Comparison of ENCODE assay signal across 8 cellular contexts in the genomic region with DNA sequence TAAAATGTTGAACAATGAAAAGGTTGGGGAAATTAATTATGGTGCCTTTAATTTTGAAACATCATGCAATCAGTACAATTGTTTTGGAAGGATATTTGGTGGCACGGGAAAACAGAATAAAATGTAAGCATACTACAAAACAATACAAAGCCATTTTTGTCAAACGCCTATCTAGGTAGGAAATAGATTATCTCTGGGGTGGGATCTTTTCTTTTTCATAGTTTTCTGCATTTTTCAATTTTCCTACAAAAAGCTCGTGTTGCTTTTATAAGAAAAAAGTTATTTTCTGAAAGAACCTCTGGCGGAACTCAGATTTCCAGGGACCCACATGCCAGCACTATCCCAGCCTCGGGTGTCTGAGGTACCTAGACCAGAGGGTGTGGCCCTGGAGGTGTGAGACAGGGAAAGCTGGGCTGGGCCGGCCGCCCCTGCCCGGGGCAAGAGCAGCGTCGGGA. TPM values are rescaled to one million over a fixed set of nuclear protein-coding genes. Genes with fewer than 3 reads are reported as not detected.
DNase-seq lines count a peak whose midpoint lies in the region; ATAC-seq, FAIRE-seq and TF ChIP-seq lines count a peak whose summit lies in the region.

No MANE protein-coding gene starts in this region.

- peak overlapping the region; percentile 57; the same call in 1 of the 2 replicates for H3K4me3 ChIP-seq in iPS DF 6.9 (ENCODE audit: low read length)
- peak overlapping the region; percentile 56 to 57 for H3K4me3 ChIP-seq in small intestine (ENCODE audit: low read depth in 1 of 2, low read length in 2 of 2)

- H3K36me3 Mint-ChIP-seq in activated CD4-positive, alpha-beta memory T cell treated with anti-CD3 and anti-CD28 coated beads, Interleukin-2, amount 10 ng/mL, durations not matched to agents 7 days and 5 days (ENCODE audit: low read depth) = peaks cover 6% of the 10 kb centered on the region

- peaks cover 30% of the 10 kb centered on the region for H3K4me1 Mint-ChIP-seq in activated CD4-positive, alpha-beta memory T cell treated with anti-CD3 and anti-CD28 coated beads, Interleukin-2, amount 10 ng/mL, durations not matched to agents 7 days and 5 days

- ATAC-seq in HG02885 (IDR thresholded peaks at IDR 0.05; ENCODE audit: poor library complexity, unreplicated experiment) = no peak
- no peak for ATAC-seq in HG03097 (IDR thresholded peaks at IDR 0.05; ENCODE audit: low FRiP score, unreplicated experiment)

- H3K27ac ChIP-seq in iPS DF 6.9 (ENCODE audit: low read length) (no peak overlapping the region), small intestine (ENCODE audit: low read depth in 1 of 2, low read length in 1 of 2) (peak overlapping the region; percentile 56 to 70)

- no peaks in the 10 kb centered on the region for H3K9me3 Mint-ChIP-seq in activated CD4-positive, alpha-beta memory T cell treated with anti-CD3 and anti-CD28 coated beads, Interleukin-2, amount 10 ng/mL, durations not matched to agents 7 days and 5 days

- no peak for DNase-seq in HEK293T (ENCODE audit: extremely low spot score)
- DNase-seq in activated CD4-positive, alpha-beta memory T cell treated with anti-CD3 and anti-CD28 coated beads, Interleukin-2, amount 10 ng/mL, durations not matched to agents 7 days and 5 days = no peak
- DNase-seq in iPS DF 6.9 (ENCODE audit: low read depth, low spot score) = no peak
- DNase-seq in small intestine = no peak
- DNase-seq in middle frontal gyrus (ENCODE audit: extremely low spot score, low spot score) = no peak
- no peak for DNase-seq in activated gamma-delta T cell (lab: John Stamatoyannopoulos, UW)

- peak overlapping the region; percentile 89 for H3K4me3 Mint-ChIP-seq in activated CD4-positive, alpha-beta memory T cell treated with anti-CD3 and anti-CD28 coated beads, Interleukin-2, amount 10 ng/mL, durations not matched to agents 7 days and 5 days

- peaks cover 8% of the 10 kb centered on the region for H3K27me3 Mint-ChIP-seq in activated CD4-positive, alpha-beta memory T cell treated with anti-CD3 and anti-CD28 coated beads, Interleukin-2, amount 10 ng/mL, durations not matched to agents 7 days and 5 days

- WGBS in iPS DF 6.9 (ENCODE audit: insufficient coverage, insufficient read length) = no CpG with 5 or more reads among the region's 10 CpGs
- WGBS in small intestine, 3 donors = 3 to 7% (median 7%) methylated on average over 10 of the region's 10 CpGs

- H3K27me3 ChIP-seq in iPS DF 6.9 (ENCODE audit: control insufficient read depth, insufficient read depth, low read length) = no peaks in the 10 kb centered on the region
- no peaks in the 10 kb centered on the region for H3K27me3 ChIP-seq in small intestine (ENCODE audit: control insufficient read depth in 2 of 2, insufficient read depth in 2 of 2, low read length in 2 of 2)

- H3K9me3 ChIP-seq in iPS DF 6.9 (ENCODE audit: control insufficient read depth, insufficient read depth, low read length) = no peaks in the 10 kb centered on the region
- H3K9me3 ChIP-seq in small intestine (ENCODE audit: control insufficient read depth, low read depth) = no peaks in the 10 kb centered on the region

- H3K4me1 ChIP-seq in iPS DF 6.9 (ENCODE audit: control insufficient read depth, insufficient read depth, low read length) = 0 out of 2 replicates have a peak, but pooled peaks cover 3% of the 10 kb centered on the region
- H3K4me1 ChIP-seq in small intestine (ENCODE audit: control insufficient read depth in 2 of 2, insufficient read depth in 1 of 2, low read depth in 1 of 2, low read length in 1 of 2) = peaks cover 3 to 6% of the 10 kb centered on the region in 2 donors

- no peak for FAIRE-seq in small intestine (lab: Jason Lieb, UNC)

- CTCF ChIA-PET in HEK293T (lab: Yijun Ruan, JAX) = interaction anchor here (1.0 to 1.2 kb wide), 2 partner anchors 9 to 13 kb away, joined by 3 to 18 read pairs; no protein-coding TSS in a partner anchor
- CTCF ChIA-PET in activated CD4-positive, alpha-beta memory T cell treated with anti-CD3 and anti-CD28 coated beads, Interleukin-2, amount 10 ng/mL, durations not matched to agents 7 days and 5 days (lab: Charles Lee) = interaction anchor here (1.2 to 3.6 kb wide), 4 partner anchors 10 to 215 kb away, joined by 4 to 52 read pairs (median 8); no protein-coding TSS in a partner anchor

- no peaks in the 10 kb centered on the region for H3K36me3 ChIP-seq in iPS DF 6.9 (ENCODE audit: control insufficient read depth, insufficient read depth, low read length)
- no peaks in the 10 kb centered on the region for H3K36me3 ChIP-seq in small intestine (ENCODE audit: control insufficient read depth in 2 of 2, insufficient read depth in 2 of 2, low read length in 2 of 2)

- H3K27ac Mint-ChIP-seq in activated CD4-positive, alpha-beta memory T cell treated with anti-CD3 and anti-CD28 coated beads, Interleukin-2, amount 10 ng/mL, durations not matched to agents 7 days and 5 days = peak overlapping the region; percentile 72

- POLR2A ChIA-PET in HEK293T (lab: Yijun Ruan, JAX) = interaction anchor here (0.6 to 1.6 kb wide), 16 partner anchors 9 to 124 kb away, joined by 3 to 19 read pairs (median 4); a partner anchor contains a TSS
- POLR2A ChIA-PET in activated CD4-positive, alpha-beta memory T cell treated with anti-CD3 and anti-CD28 coated beads, Interleukin-2, amount 10 ng/mL, durations not matched to agents 7 days and 5 days (lab: Charles Lee) = interaction anchor here (0.9 to 5.6 kb wide), 17 partner anchors 9 to 189 kb away, joined by 3 to 44 read pairs (median 7); a partner anchor contains a TSS

TF ChIP-seq in HEK293T, 16 proteins besides CTCF, POLR2A, EP300 and RAD21:
- peak; percentile 40 for TF ChIP-seq L3MBTL2 (conservative IDR thresholded peaks at IDR 0.05)
- TF ChIP-seq, protein P1, sequence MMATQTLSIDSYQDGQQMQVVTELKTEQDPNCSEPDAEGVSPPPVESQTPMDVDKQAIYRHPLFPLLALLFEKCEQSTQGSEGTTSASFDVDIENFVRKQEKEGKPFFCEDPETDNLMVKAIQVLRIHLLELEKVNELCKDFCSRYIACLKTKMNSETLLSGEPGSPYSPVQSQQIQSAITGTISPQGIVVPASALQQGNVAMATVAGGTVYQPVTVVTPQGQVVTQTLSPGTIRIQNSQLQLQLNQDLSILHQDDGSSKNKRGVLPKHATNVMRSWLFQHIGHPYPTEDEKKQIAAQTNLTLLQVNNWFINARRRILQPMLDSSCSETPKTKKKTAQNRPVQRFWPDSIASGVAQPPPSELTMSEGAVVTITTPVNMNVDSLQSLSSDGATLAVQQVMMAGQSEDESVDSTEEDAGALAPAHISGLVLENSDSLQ (IDR thresholded peaks at IDR 0.05) = no peak

RNA-seq across cellular contexts. Expression of a gene that starts 1.0 kb away (rescaled TPM):
- 10 to 100 TPM; 46.5 to 47.8 TPM for total RNA-seq in activated CD4-positive, alpha-beta memory T cell treated with anti-CD3 and anti-CD28 coated beads, Interleukin-2, amount 10 ng/mL, durations not matched to agents 7 days and 5 days
- 10 to 100 TPM in 2 of 3 donors, 1 to 10 TPM in 1; 8.1 to 17.1 (median 11.4) TPM for polyA plus RNA-seq in small intestine

RNA-seq across cellular contexts. Expression of a gene that starts 20.6 kb away (rescaled TPM):
- total RNA-seq in activated CD4-positive, alpha-beta memory T cell treated with anti-CD3 and anti-CD28 coated beads, Interleukin-2, amount 10 ng/mL, durations not matched to agents 7 days and 5 days = 10 to 100 TPM; 26.7 to 27.9 TPM
- polyA plus RNA-seq in small intestine = 10 to 100 TPM; 29.1 to 48.8 (median 35.9) TPM
